ENCODE assay signal across 1 cellular context in genomic region chr12:89162704-89163261, GRCh38.
TF ChIP-seq lines count a peak whose summit lies in the region.

No MANE protein-coding gene starts in this region.

TF ChIP-seq in WTC11, 78 proteins besides CTCF, POLR2A, EP300 and RAD21 (continued from another document):
- TF ChIP-seq ZNF425 (CRISPR knock-in tag; conservative IDR thresholded peaks at IDR 0.05) (no peak), NFATC4 (CRISPR knock-in tag; IDR thresholded peaks at IDR 0.05) (no peak)
